13 cellular contexts compared by ENCODE assay signal in genomic region chr18:23958036-23958435, GRCh38. TPM values are rescaled to one million over a fixed set of nuclear protein-coding genes. Genes with fewer than 3 reads are reported as not detected.
DNase-seq lines count a peak whose midpoint lies in the region; ATAC-seq and TF ChIP-seq lines count a peak whose summit lies in the region.
"Had no signal": no experiment of that assay in that cellular context is flagged by ENCODE, and none has a peak within 500 bp of the region (broad histone marks: within the 10 kb centered on the region; RNA-seq: fewer than 3 reads in every experiment).

No MANE protein-coding gene starts in this region.

- no peaks in the 10 kb centered on the region for H3F3A ChIP-seq in smooth muscle cell (ENCODE audit: low read depth)

- TF ChIP-seq CTCF in left ventricle myocardium inferior (IDR thresholded peaks at IDR 0.05; ENCODE audit: borderline replicate concordance): no peak
- no peak for TF ChIP-seq CTCF in smooth muscle cell (IDR thresholded peaks at IDR 0.05; ENCODE audit: borderline replicate concordance, insufficient read depth, poor library complexity, severe bottlenecking)

- H3K27ac ChIP-seq in left ventricle myocardium inferior (replicated peaks) (peak overlapping the region; percentile 47), smooth muscle cell (ENCODE audit: low read depth) (no peak overlapping the region)

- H3K4me1 ChIP-seq in left ventricle myocardium inferior: peaks cover 10% of the 10 kb centered on the region
- H3K4me1 ChIP-seq in smooth muscle cell (ENCODE audit: low read depth): no peaks in the 10 kb centered on the region

- no peak overlapping the region for H2AFZ ChIP-seq in smooth muscle cell (ENCODE audit: low read depth)

- intact Hi-C loops in left ventricle myocardium inferior (cut with micrococcal nuclease) (no loop called here), posterior cingulate gyrus (cut with DNase I) (no loop called here)

- DNase-seq in AG20443 (ENCODE audit: low spot score) (peak; percentile 70), astrocyte of the hippocampus (ENCODE audit: low read depth, low spot score) (peak; percentile 84), left ventricle myocardium inferior (peak; percentile 82), posterior cingulate gyrus (peak; percentile 25 to 91 (median 64)), NCI-H1436 (lab: John Stamatoyannopoulos, UW) (no peak), smooth muscle cell (lab: John Stamatoyannopoulos, UW; ENCODE audit: unreplicated experiment) (no peak)
- DNase-seq: activated CD4-positive, alpha-beta T cell treated with anti-CD3 and anti-CD28 coated beads, Interleukin-2, amount 10 ng/mL, durations not matched to agents 24 days and 14 days; activated gamma-delta T cell; DMS153; HFFc6 had no signal

- H3K79me2 ChIP-seq in smooth muscle cell (ENCODE audit: low read depth): no peaks in the 10 kb centered on the region

- no peaks in the 10 kb centered on the region for H4K20me1 ChIP-seq in smooth muscle cell (ENCODE audit: low read depth)

- no peak overlapping the region for H3K4me3 ChIP-seq in left ventricle myocardium inferior
- H3K4me3 ChIP-seq in smooth muscle cell: no peak overlapping the region
- H3K4me3 ChIP-seq: lung had no signal

- ATAC-seq in GM18517 (IDR thresholded peaks at IDR 0.05; ENCODE audit: unreplicated experiment) (no peak), GM19455 (IDR thresholded peaks at IDR 0.05; ENCODE audit: unreplicated experiment) (no peak)

- WGBS in smooth muscle cell (ENCODE audit: low lambda C conversion rate): 88% methylated on average over 10 of the region's 10 CpGs

- H3K9me3 ChIP-seq in left ventricle myocardium inferior (replicated peaks): no peaks in the 10 kb centered on the region
- no peaks in the 10 kb centered on the region for H3K9me3 ChIP-seq in smooth muscle cell (replicated peaks; ENCODE audit: low read depth)

- no peaks in the 10 kb centered on the region for H3K27me3 ChIP-seq in left ventricle myocardium inferior (ENCODE audit: low read depth)
- no peaks in the 10 kb centered on the region for H3K27me3 ChIP-seq in smooth muscle cell (ENCODE audit: low read depth)

- H3K36me3 ChIP-seq in left ventricle myocardium inferior: no peaks in the 10 kb centered on the region
- no peaks in the 10 kb centered on the region for H3K36me3 ChIP-seq in smooth muscle cell (ENCODE audit: low read depth)

- no peak overlapping the region for H3K4me2 ChIP-seq in smooth muscle cell

- H3K9ac ChIP-seq in smooth muscle cell (ENCODE audit: low read depth): no peak overlapping the region

RNA-seq across cellular contexts. Expression of gene TTC39C, which starts 56.5 kb away (rescaled TPM):
- total RNA-seq in left ventricle myocardium inferior (4.6 TPM), smooth muscle cell (10.4 TPM in 2 replicates)
- 3.1 and 4.6 TPM in 2 replicates for polyA plus RNA-seq in smooth muscle cell

Comparison
In these comparisons a context has a peak if more than half of its experiments do, and no peak if none do; other contexts are left out.
1. DNase-seq: peak in AG20443 (single experiment), astrocyte of the hippocampus (single experiment), left ventricle myocardium inferior (single experiment) and posterior cingulate gyrus (10 of 10); none in NCI-H1436 (single experiment) and smooth muscle cell (single experiment).